1 cellular context compared by ENCODE assay signal in the genomic region with DNA sequence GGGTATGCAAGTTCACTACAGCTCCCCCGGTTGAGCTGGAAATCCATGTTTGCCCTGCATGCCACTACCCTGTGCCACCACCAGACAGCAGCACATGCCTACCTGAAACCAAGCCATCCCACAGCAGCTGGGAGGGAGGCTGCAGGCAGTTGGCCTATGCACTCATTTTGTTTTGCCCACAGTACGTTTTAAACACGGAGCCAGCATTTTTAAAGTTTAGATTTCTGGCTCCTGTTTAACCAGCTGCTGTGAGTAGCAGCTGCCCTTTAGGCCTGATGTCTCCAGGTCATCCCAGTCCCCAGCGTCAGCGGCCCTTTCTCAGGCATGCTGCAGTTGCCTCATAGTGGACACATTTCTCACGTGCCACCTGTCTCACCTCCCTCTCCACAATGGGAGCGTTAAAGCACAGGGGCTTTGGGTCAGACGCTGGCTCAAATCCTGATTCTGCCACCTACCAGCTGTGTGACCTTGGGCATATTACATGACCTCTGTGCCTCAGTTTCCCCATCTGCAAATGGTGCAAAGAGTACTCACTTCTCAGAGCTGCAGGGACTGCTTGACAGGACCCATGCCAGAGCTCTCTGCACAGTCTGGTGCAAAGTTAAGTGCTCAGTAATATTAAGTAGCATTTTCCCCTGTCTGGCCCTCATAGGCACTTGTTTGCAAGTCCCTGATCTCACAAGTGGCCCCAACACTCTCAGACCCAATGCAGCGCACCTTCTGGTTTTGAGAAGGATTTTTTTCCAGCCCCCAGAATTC.
A peak's percentile ranks its signal among the peaks of the same experiment; 100 is the strongest.
TF ChIP-seq lines count a peak whose summit lies in the region.

No MANE protein-coding gene starts in this region.

TF ChIP-seq in HepG2, 621 proteins besides CTCF, POLR2A, EP300 and RAD21 (continued from another document and continues in another):
- TF ChIP-seq, protein P1, sequence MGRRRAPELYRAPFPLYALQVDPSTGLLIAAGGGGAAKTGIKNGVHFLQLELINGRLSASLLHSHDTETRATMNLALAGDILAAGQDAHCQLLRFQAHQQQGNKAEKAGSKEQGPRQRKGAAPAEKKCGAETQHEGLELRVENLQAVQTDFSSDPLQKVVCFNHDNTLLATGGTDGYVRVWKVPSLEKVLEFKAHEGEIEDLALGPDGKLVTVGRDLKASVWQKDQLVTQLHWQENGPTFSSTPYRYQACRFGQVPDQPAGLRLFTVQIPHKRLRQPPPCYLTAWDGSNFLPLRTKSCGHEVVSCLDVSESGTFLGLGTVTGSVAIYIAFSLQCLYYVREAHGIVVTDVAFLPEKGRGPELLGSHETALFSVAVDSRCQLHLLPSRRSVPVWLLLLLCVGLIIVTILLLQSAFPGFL (CRISPR knock-in tag; IDR thresholded peaks at IDR 0.05), result no peak
- TF ChIP-seq ZBTB8A (CRISPR knock-in tag; IDR thresholded peaks at IDR 0.05; ENCODE audit: borderline replicate concordance, low read depth) (no peak), ZNF773 (CRISPR knock-in tag; IDR thresholded peaks at IDR 0.05; ENCODE audit: borderline replicate concordance) (no peak), TAF15 (IDR thresholded peaks at IDR 0.05; ENCODE audit: low read depth, low read length, poor library complexity, severe bottlenecking) (no peak), NFE2 (CRISPR knock-in tag; IDR thresholded peaks at IDR 0.05) (no peak; the same call in 1 of the 2 replicates), TOPORS (CRISPR knock-in tag; IDR thresholded peaks at IDR 0.05) (no peak), ZNF577 (CRISPR knock-in tag; IDR thresholded peaks at IDR 0.05; ENCODE audit: borderline replicate concordance, low read depth) (no peak), ZNF670 (CRISPR knock-in tag; IDR thresholded peaks at IDR 0.05; ENCODE audit: borderline replicate concordance) (no peak), ZNF703 (CRISPR knock-in tag; IDR thresholded peaks at IDR 0.05; ENCODE audit: borderline replicate concordance) (no peak), ZBTB7A (CRISPR knock-in tag; IDR thresholded peaks at IDR 0.05) (no peak), ZNF136 (CRISPR knock-in tag; IDR thresholded peaks at IDR 0.05; ENCODE audit: low read depth) (no peak), ZNF768 (CRISPR knock-in tag; IDR thresholded peaks at IDR 0.05) (no peak), FOXK1 (CRISPR knock-in tag; IDR thresholded peaks at IDR 0.05; ENCODE audit: borderline replicate concordance, low read depth) (0 out of 2 replicates have a peak, but pooled peaks have one; percentile 53), U2AF2 (IDR thresholded peaks at IDR 0.05; ENCODE audit: low read depth, low read length) (no peak), GATAD2A (CRISPR knock-in tag; IDR thresholded peaks at IDR 0.05) (peak; percentile 61), SRSF9 (IDR thresholded peaks at IDR 0.05; ENCODE audit: borderline replicate concordance, insufficient read depth, low read depth, low read length, poor library complexity, severe bottlenecking) (no peak), MED13 (CRISPR knock-in tag; IDR thresholded peaks at IDR 0.05) (no peak), ZNF430 (CRISPR knock-in tag; IDR thresholded peaks at IDR 0.05) (0 out of 2 replicates have a peak, but pooled peaks have one; percentile 60), THYN1 (CRISPR knock-in tag; IDR thresholded peaks at IDR 0.05; ENCODE audit: borderline replicate concordance, low read depth) (no peak), KAT8 (CRISPR knock-in tag; IDR thresholded peaks at IDR 0.05) (0 out of 2 replicates have a peak, but pooled peaks have one; percentile 37), CAMTA2 (CRISPR knock-in tag; IDR thresholded peaks at IDR 0.05; ENCODE audit: borderline replicate concordance) (0 out of 2 replicates have a peak, but pooled peaks have one; percentile 54), ZNF121 (CRISPR knock-in tag; IDR thresholded peaks at IDR 0.05) (no peak), ZNF350 (CRISPR knock-in tag; IDR thresholded peaks at IDR 0.05; ENCODE audit: borderline replicate concordance, low read depth) (peak; percentile 80), HCFC1 (IDR thresholded peaks at IDR 0.05; ENCODE audit: low read depth, low read length) (peak; percentile 28; the same call in 1 of the 2 replicates)
- TF ChIP-seq, protein P2, sequence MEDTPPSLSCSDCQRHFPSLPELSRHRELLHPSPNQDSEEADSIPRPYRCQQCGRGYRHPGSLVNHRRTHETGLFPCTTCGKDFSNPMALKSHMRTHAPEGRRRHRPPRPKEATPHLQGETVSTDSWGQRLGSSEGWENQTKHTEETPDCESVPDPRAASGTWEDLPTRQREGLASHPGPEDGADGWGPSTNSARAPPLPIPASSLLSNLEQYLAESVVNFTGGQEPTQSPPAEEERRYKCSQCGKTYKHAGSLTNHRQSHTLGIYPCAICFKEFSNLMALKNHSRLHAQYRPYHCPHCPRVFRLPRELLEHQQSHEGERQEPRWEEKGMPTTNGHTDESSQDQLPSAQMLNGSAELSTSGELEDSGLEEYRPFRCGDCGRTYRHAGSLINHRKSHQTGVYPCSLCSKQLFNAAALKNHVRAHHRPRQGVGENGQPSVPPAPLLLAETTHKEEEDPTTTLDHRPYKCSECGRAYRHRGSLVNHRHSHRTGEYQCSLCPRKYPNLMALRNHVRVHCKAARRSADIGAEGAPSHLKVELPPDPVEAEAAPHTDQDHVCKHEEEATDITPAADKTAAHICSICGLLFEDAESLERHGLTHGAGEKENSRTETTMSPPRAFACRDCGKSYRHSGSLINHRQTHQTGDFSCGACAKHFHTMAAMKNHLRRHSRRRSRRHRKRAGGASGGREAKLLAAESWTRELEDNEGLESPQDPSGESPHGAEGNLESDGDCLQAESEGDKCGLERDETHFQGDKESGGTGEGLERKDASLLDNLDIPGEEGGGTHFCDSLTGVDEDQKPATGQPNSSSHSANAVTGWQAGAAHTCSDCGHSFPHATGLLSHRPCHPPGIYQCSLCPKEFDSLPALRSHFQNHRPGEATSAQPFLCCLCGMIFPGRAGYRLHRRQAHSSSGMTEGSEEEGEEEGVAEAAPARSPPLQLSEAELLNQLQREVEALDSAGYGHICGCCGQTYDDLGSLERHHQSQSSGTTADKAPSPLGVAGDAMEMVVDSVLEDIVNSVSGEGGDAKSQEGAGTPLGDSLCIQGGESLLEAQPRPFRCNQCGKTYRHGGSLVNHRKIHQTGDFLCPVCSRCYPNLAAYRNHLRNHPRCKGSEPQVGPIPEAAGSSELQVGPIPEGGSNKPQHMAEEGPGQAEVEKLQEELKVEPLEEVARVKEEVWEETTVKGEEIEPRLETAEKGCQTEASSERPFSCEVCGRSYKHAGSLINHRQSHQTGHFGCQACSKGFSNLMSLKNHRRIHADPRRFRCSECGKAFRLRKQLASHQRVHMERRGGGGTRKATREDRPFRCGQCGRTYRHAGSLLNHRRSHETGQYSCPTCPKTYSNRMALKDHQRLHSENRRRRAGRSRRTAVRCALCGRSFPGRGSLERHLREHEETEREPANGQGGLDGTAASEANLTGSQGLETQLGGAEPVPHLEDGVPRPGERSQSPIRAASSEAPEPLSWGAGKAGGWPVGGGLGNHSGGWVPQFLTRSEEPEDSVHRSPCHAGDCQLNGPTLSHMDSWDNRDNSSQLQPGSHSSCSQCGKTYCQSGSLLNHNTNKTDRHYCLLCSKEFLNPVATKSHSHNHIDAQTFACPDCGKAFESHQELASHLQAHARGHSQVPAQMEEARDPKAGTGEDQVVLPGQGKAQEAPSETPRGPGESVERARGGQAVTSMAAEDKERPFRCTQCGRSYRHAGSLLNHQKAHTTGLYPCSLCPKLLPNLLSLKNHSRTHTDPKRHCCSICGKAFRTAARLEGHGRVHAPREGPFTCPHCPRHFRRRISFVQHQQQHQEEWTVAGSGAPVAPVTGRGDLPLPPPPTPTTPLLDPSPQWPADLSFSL (CRISPR knock-in tag; IDR thresholded peaks at IDR 0.05), result no peak
- TF ChIP-seq, protein P3, sequence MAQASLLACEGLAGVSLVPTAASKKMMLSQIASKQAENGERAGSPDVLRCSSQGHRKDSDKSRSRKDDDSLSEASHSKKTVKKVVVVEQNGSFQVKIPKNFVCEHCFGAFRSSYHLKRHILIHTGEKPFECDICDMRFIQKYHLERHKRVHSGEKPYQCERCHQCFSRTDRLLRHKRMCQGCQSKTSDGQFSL (CRISPR knock-in tag; IDR thresholded peaks at IDR 0.05), result no peak; the same call in 1 of the 2 replicates
- TF ChIP-seq, protein P4, sequence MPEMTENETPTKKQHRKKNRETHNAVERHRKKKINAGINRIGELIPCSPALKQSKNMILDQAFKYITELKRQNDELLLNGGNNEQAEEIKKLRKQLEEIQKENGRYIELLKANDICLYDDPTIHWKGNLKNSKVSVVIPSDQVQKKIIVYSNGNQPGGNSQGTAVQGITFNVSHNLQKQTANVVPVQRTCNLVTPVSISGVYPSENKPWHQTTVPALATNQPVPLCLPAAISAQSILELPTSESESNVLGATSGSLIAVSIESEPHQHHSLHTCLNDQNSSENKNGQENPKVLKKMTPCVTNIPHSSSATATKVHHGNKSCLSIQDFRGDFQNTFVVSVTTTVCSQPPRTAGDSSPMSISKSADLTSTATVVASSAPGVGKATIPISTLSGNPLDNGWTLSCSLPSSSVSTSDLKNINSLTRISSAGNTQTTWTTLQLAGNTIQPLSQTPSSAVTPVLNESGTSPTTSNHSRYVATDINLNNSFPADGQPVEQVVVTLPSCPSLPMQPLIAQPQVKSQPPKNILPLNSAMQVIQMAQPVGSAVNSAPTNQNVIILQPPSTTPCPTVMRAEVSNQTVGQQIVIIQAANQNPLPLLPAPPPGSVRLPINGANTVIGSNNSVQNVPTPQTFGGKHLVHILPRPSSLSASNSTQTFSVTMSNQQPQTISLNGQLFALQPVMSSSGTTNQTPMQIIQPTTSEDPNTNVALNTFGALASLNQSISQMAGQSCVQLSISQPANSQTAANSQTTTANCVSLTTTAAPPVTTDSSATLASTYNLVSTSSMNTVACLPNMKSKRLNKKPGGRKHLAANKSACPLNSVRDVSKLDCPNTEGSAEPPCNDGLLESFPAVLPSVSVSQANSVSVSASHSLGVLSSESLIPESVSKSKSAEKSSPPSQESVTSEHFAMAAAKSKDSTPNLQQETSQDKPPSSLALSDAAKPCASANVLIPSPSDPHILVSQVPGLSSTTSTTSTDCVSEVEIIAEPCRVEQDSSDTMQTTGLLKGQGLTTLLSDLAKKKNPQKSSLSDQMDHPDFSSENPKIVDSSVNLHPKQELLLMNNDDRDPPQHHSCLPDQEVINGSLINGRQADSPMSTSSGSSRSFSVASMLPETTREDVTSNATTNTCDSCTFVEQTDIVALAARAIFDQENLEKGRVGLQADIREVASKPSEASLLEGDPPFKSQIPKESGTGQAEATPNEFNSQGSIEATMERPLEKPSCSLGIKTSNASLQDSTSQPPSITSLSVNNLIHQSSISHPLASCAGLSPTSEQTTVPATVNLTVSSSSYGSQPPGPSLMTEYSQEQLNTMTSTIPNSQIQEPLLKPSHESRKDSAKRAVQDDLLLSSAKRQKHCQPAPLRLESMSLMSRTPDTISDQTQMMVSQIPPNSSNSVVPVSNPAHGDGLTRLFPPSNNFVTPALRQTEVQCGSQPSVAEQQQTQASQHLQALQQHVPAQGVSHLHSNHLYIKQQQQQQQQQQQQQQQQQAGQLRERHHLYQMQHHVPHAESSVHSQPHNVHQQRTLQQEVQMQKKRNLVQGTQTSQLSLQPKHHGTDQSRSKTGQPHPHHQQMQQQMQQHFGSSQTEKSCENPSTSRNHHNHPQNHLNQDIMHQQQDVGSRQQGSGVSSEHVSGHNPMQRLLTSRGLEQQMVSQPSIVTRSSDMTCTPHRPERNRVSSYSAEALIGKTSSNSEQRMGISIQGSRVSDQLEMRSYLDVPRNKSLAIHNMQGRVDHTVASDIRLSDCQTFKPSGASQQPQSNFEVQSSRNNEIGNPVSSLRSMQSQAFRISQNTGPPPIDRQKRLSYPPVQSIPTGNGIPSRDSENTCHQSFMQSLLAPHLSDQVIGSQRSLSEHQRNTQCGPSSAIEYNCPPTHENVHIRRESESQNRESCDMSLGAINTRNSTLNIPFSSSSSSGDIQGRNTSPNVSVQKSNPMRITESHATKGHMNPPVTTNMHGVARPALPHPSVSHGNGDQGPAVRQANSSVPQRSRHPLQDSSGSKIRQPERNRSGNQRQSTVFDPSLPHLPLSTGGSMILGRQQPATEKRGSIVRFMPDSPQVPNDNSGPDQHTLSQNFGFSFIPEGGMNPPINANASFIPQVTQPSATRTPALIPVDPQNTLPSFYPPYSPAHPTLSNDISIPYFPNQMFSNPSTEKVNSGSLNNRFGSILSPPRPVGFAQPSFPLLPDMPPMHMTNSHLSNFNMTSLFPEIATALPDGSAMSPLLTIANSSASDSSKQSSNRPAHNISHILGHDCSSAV (CRISPR knock-in tag; IDR thresholded peaks at IDR 0.05; ENCODE audit: borderline replicate concordance), result no peak
- TF ChIP-seq, protein P5, sequence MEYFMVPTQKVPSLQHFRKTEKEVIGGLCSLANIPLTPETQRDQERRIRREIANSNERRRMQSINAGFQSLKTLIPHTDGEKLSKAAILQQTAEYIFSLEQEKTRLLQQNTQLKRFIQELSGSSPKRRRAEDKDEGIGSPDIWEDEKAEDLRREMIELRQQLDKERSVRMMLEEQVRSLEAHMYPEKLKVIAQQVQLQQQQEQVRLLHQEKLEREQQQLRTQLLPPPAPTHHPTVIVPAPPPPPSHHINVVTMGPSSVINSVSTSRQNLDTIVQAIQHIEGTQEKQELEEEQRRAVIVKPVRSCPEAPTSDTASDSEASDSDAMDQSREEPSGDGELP (IDR thresholded peaks at IDR 0.05; ENCODE audit: borderline replicate concordance, low read depth), result peak; percentile 91
- TF ChIP-seq, protein P6, sequence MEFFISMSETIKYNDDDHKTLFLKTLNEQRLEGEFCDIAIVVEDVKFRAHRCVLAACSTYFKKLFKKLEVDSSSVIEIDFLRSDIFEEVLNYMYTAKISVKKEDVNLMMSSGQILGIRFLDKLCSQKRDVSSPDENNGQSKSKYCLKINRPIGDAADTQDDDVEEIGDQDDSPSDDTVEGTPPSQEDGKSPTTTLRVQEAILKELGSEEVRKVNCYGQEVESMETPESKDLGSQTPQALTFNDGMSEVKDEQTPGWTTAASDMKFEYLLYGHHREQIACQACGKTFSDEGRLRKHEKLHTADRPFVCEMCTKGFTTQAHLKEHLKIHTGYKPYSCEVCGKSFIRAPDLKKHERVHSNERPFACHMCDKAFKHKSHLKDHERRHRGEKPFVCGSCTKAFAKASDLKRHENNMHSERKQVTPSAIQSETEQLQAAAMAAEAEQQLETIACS (CRISPR knock-in tag; IDR thresholded peaks at IDR 0.05), result no peak
- TF ChIP-seq, protein P7, sequence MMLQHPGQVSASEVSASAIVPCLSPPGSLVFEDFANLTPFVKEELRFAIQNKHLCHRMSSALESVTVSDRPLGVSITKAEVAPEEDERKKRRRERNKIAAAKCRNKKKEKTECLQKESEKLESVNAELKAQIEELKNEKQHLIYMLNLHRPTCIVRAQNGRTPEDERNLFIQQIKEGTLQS (CRISPR knock-in tag; IDR thresholded peaks at IDR 0.05), result no peak
- TF ChIP-seq, protein P8, sequence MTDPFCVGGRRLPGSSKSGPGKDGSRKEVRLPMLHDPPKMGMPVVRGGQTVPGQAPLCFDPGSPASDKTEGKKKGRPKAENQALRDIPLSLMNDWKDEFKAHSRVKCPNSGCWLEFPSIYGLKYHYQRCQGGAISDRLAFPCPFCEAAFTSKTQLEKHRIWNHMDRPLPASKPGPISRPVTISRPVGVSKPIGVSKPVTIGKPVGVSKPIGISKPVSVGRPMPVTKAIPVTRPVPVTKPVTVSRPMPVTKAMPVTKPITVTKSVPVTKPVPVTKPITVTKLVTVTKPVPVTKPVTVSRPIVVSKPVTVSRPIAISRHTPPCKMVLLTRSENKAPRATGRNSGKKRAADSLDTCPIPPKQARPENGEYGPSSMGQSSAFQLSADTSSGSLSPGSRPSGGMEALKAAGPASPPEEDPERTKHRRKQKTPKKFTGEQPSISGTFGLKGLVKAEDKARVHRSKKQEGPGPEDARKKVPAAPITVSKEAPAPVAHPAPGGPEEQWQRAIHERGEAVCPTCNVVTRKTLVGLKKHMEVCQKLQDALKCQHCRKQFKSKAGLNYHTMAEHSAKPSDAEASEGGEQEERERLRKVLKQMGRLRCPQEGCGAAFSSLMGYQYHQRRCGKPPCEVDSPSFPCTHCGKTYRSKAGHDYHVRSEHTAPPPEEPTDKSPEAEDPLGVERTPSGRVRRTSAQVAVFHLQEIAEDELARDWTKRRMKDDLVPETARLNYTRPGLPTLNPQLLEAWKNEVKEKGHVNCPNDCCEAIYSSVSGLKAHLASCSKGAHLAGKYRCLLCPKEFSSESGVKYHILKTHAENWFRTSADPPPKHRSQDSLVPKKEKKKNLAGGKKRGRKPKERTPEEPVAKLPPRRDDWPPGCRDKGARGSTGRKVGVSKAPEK (CRISPR knock-in tag; IDR thresholded peaks at IDR 0.05; ENCODE audit: borderline replicate concordance), result no peak
